8 cellular contexts compared by ENCODE assay signal in genomic region chr2:148614024-148614331, GRCh38. TPM values are rescaled to one million over a fixed set of nuclear protein-coding genes. Genes with fewer than 3 reads are reported as not detected.
DNase-seq lines count a peak whose midpoint lies in the region; ATAC-seq and TF ChIP-seq lines count a peak whose summit lies in the region.

No MANE protein-coding gene starts in this region.

- H3K4me3 ChIP-seq in AG10803 (ENCODE audit: low read length), result no peak overlapping the region
- no peak overlapping the region for H3K4me3 ChIP-seq in HUES48 (ENCODE audit: low read depth, low read length)
- peak overlapping the region; percentile 14 for H3K4me3 ChIP-seq in smooth muscle cell

- no peaks in the 10 kb centered on the region for H4K20me1 ChIP-seq in smooth muscle cell (ENCODE audit: low read depth)

- no peaks in the 10 kb centered on the region for H3K36me3 Mint-ChIP-seq in dendritic cell treated with granulocyte-macrophage colony-stimulating factor and Interleukin-4, amounts not matched to agents 40 ng/mL and 50 ng/mL, for 4 days (ENCODE audit: low read depth)

- H3K4me3 Mint-ChIP-seq in dendritic cell treated with granulocyte-macrophage colony-stimulating factor and Interleukin-4, amounts not matched to agents 40 ng/mL and 50 ng/mL, for 4 days, result peak overlapping the region; percentile 4

- H3K27me3 ChIP-seq in HUES48 (ENCODE audit: control insufficient read depth, insufficient read depth, low read length) (no peaks in the 10 kb centered on the region), smooth muscle cell (ENCODE audit: low read depth) (no peaks in the 10 kb centered on the region)

- H3K4me1 ChIP-seq in HUES48 (ENCODE audit: control insufficient read depth, insufficient read depth, low read length), result peaks cover 30% of the 10 kb centered on the region
- H3K4me1 ChIP-seq in smooth muscle cell (ENCODE audit: low read depth), result peaks cover 26% of the 10 kb centered on the region

- peak overlapping the region; percentile 72 for H3K27ac ChIP-seq in HUES48 (ENCODE audit: low read depth, low read length)
- H3K27ac ChIP-seq in smooth muscle cell (ENCODE audit: low read depth), result peak overlapping the region; percentile 82

- ATAC-seq in GM21360 (IDR thresholded peaks at IDR 0.05; ENCODE audit: unreplicated experiment) (peak; percentile 21), GM21825 (IDR thresholded peaks at IDR 0.05; ENCODE audit: unreplicated experiment) (no peak)

- peak overlapping the region; percentile 89 for H3K27ac Mint-ChIP-seq in dendritic cell treated with granulocyte-macrophage colony-stimulating factor and Interleukin-4, amounts not matched to agents 40 ng/mL and 50 ng/mL, for 4 days

- 86% methylated on average over 1 of the region's 1 CpG for WGBS in smooth muscle cell (ENCODE audit: low lambda C conversion rate)

- H3K79me2 ChIP-seq in smooth muscle cell (ENCODE audit: low read depth), result no peaks in the 10 kb centered on the region

- peaks cover 5% of the 10 kb centered on the region for H3F3A ChIP-seq in smooth muscle cell (ENCODE audit: low read depth)

- intact Hi-C loops in dendritic cell treated with granulocyte-macrophage colony-stimulating factor and Interleukin-4, amounts not matched to agents 40 ng/mL and 50 ng/mL, for 4 days (cut with micrococcal nuclease), result loop anchor here (2.0 kb wide), 1 partner anchor 31 kb away; the partner anchor contains the start of gene EPC2

- H3K9ac ChIP-seq in HUES48 (ENCODE audit: low read depth, low read length) (peak overlapping the region; percentile 11; the same call in 1 of the 2 replicates), smooth muscle cell (ENCODE audit: low read depth) (peak overlapping the region; percentile 69)

- peak; percentile 11 for DNase-seq in AG10803 (ENCODE audit: low read depth)
- no peak for DNase-seq in smooth muscle cell (lab: John Stamatoyannopoulos, UW; ENCODE audit: unreplicated experiment)
- DNase-seq in cerebellar cortex (ENCODE audit: low spot score), result no peak
- no peak for DNase-seq in GM10266 (ENCODE audit: extremely low spot score)

- TF ChIP-seq CTCF in AG10803 (conservative IDR thresholded peaks at IDR 0.05; ENCODE audit: low read length), result no peak
- no peak for TF ChIP-seq CTCF in smooth muscle cell (IDR thresholded peaks at IDR 0.05; ENCODE audit: borderline replicate concordance, insufficient read depth, poor library complexity, severe bottlenecking)
- no peak for TF ChIP-seq CTCF in GM10266 (IDR thresholded peaks at IDR 0.05; ENCODE audit: control insufficient read depth, insufficient read depth, low read depth, missing control alignments)

- no peak overlapping the region for H2AFZ ChIP-seq in smooth muscle cell (ENCODE audit: low read depth)

- H3K36me3 ChIP-seq in HUES48 (ENCODE audit: control insufficient read depth, insufficient read depth, low read length) (no peaks in the 10 kb centered on the region), smooth muscle cell (ENCODE audit: low read depth) (no peaks in the 10 kb centered on the region)

- H3K4me1 Mint-ChIP-seq in dendritic cell treated with granulocyte-macrophage colony-stimulating factor and Interleukin-4, amounts not matched to agents 40 ng/mL and 50 ng/mL, for 4 days (ENCODE audit: low read depth), result peaks cover 38% of the 10 kb centered on the region

- no peaks in the 10 kb centered on the region for H3K27me3 Mint-ChIP-seq in dendritic cell treated with granulocyte-macrophage colony-stimulating factor and Interleukin-4, amounts not matched to agents 40 ng/mL and 50 ng/mL, for 4 days

- H3K9me3 ChIP-seq in HUES48 (ENCODE audit: control insufficient read depth, insufficient read depth, low read length) (no peaks in the 10 kb centered on the region), smooth muscle cell (replicated peaks; ENCODE audit: low read depth) (no peaks in the 10 kb centered on the region)

- peak overlapping the region; percentile 76 for H3K4me2 ChIP-seq in smooth muscle cell

- H3K9me3 Mint-ChIP-seq in dendritic cell treated with granulocyte-macrophage colony-stimulating factor and Interleukin-4, amounts not matched to agents 40 ng/mL and 50 ng/mL, for 4 days, result no peaks in the 10 kb centered on the region

RNA-seq across cellular contexts. Expression of gene EPC2, which starts 30.6 kb away (rescaled TPM):
- 26.7 and 28.2 TPM in 2 replicates for total RNA-seq in smooth muscle cell
- 2.7 and 5.1 TPM in 2 replicates for polyA plus RNA-seq in smooth muscle cell
